Comparison of ENCODE assay signal across 8 cellular contexts in genomic region chr2:143034292-143035074, GRCh38.
DNase-seq lines count a peak whose midpoint lies in the region; ATAC-seq and TF ChIP-seq lines count a peak whose summit lies in the region.

No MANE protein-coding gene starts in this region.

- CTCF ChIA-PET in AG04450 (lab: Charles Lee), result interaction anchor here (0.5 to 5.0 kb wide), 62 partner anchors 10 to 847 kb away, joined by 3 to 67 read pairs (median 4); no protein-coding TSS in a partner anchor

- no peaks in the 10 kb centered on the region for H3K27me3 ChIP-seq in AG04450 (ENCODE audit: control insufficient read depth, insufficient read depth, low read length)

- H3K4me3 ChIP-seq in AG04450 (ENCODE audit: low read depth, low read length), result no peak overlapping the region

- TF ChIP-seq CTCF in AG04450 (IDR thresholded peaks at IDR 0.05; ENCODE audit: low read depth, low read length), result peak; percentile 96

- DNase-seq in AG04450 (ENCODE audit: low read depth, low spot score), result peak; percentile 57
- DNase-seq in NCI-H1694 treated with DMSO at 0.1 percent for 48 hours (lab: John Stamatoyannopoulos, UW), result peak; percentile 92
- peak; percentile 30 for DNase-seq in T follicular helper cell (ENCODE audit: low read depth)
- DNase-seq in astrocyte of the hippocampus (ENCODE audit: low read depth, low spot score), result peak; percentile 86
- peak; percentile 67 for DNase-seq in iPS-NIHi11 (ENCODE audit: low spot score)
- DNase-seq in stimulated activated CD4-positive, alpha-beta T cell treated with anti-CD3 and anti-CD28 coated beads, Interleukin-15, amount 100 ng/mL, for 24 hours, result peak; percentile 59

- no peak overlapping the region for H3K27ac ChIP-seq in AG04450 (ENCODE audit: low read depth, low read length)

- ATAC-seq in GM18517 (IDR thresholded peaks at IDR 0.05; ENCODE audit: unreplicated experiment) (peak; percentile 94), HG02973 (IDR thresholded peaks at IDR 0.05; ENCODE audit: unreplicated experiment) (peak; percentile 92)

- no peaks in the 10 kb centered on the region; the same call in 1 of the 2 replicates for H3K9me3 ChIP-seq in AG04450 (ENCODE audit: control insufficient read depth, insufficient read depth, low read length)

- POLR2A ChIA-PET in AG04450 (lab: Yijun Ruan, JAX), result no interaction called here

Comparison
In these comparisons a context has a peak if more than half of its experiments do, and no peak if none do; other contexts are left out.
1. DNase-seq: peak in every context shown above with its lines; median percentile 92 in NCI-H1694 treated with DMSO at 0.1 percent for 48 hours; 86 in astrocyte of the hippocampus; 67 in iPS-NIHi11; 59 in stimulated activated CD4-positive, alpha-beta T cell treated with anti-CD3 and anti-CD28 coated beads, Interleukin-15, amount 100 ng/mL, for 24 hours; 57 in AG04450; 30 in T follicular helper cell.